In the genomic region with DNA sequence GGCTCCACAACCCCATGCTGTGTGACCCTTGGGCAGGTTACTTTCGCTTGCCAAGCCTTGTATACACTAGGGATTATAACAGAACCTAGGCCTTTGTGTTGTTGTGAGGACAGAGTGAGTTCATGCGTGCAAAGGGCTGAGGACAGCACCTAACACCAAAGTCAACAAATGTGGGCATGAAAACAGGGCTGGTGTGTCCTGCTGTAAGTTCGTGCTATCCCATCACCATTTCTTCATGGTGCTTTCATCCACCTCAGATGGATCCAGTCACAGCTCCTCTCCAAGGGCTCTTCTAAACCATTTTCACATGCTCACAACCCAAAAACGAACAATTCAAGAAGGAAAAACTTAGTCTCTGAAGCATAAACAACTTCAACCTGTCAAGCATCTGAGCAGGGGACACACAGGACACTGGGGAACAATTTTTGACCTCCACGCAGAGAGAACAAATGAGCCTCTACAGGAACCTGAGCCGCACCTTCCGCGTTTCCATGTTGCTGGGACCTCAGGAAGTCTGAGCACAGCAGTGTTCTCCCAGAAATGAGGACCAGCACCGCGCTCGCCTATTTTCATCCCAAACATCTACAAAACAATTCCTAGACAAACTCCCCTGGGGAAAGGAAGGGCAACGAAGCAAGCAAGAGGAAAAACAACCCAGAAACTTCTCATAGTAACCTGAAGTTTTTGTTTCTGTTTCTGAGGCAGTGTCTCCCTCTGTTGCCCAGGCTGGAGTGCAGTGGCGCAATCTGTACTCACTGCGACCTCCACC, we compare ENCODE assay signal across 15 cellular contexts. TPM values are rescaled to one million over a fixed set of nuclear protein-coding genes. Genes with fewer than 3 reads are reported as not detected.
DNase-seq lines count a peak whose midpoint lies in the region; ATAC-seq, FAIRE-seq and TF ChIP-seq lines count a peak whose summit lies in the region.
"Had no signal": no experiment of that assay in that cellular context is flagged by ENCODE, and none has a peak within 500 bp of the region (broad histone marks: within the 10 kb centered on the region; RNA-seq: fewer than 3 reads in every experiment).

No MANE protein-coding gene starts in this region.

- peak overlapping the region; percentile 85 for H2AK9ac ChIP-seq in IMR-90 (replicated peaks; ENCODE audit: low read depth, low read length, poor library complexity)

- H3K4me2 ChIP-seq in IMR-90 (ENCODE audit: low read depth, low read length): peak overlapping the region; percentile 90

- H3K9me1 ChIP-seq in IMR-90 (ENCODE audit: insufficient read depth, low read length): peaks cover 16% of the 10 kb centered on the region

- intact Hi-C loops in IMR-90 (cut with micrococcal nuclease) (loop anchor here (1.0 kb wide), 1 partner anchor 27 kb away; no protein-coding TSS in a partner anchor), kidney (cut with DNase I) (no loop called here)
- intact Hi-C loops in activated T-helper 1 cell treated with anti-CD3 and anti-CD28 coated beads, Interleukin-12 subunit alpha, Interleukin-12 subunit beta, Interleukin-2, Interleukin-4 antibody, amounts not matched to agents 30 ng/mL and 10 ng/mL and 1 ng/mL, durations not matched to agents 14 hours and 24 hours and 36 hours (cut with micrococcal nuclease): no loop called here

- H3K4ac ChIP-seq in IMR-90 (ENCODE audit: low read depth, low read length): peak overlapping the region; percentile 88

- TF ChIP-seq RAD21 in IMR-90 (IDR thresholded peaks at IDR 0.05; ENCODE audit: low read length): peak; percentile 53

- H3K23ac ChIP-seq in IMR-90 (ENCODE audit: low read depth, low read length): peak overlapping the region; percentile 98

- CTCF ChIA-PET in IMR-90 (lab: Yijun Ruan, JAX): interaction anchor here (0.6 to 1.4 kb wide), 6 partner anchors 13 to 29 kb away, joined by 3 to 7 read pairs (median 4); no protein-coding TSS in a partner anchor

- peaks cover 3% of the 10 kb centered on the region; the same call in 1 of the 2 replicates for H3K36me3 ChIP-seq in IMR-90 (ENCODE audit: control insufficient read depth, insufficient read depth, low read length)
- H3K36me3 ChIP-seq in kidney (ENCODE audit: control insufficient read depth in 1 of 2, insufficient read depth in 2 of 2, low read length in 2 of 2): no peaks in the 10 kb centered on the region

- TF ChIP-seq CTCF in IMR-90 (conservative IDR thresholded peaks at IDR 0.05; ENCODE audit: low read depth, low read length) (peak; percentile 43), kidney (IDR thresholded peaks at IDR 0.05; ENCODE audit: borderline replicate concordance, extremely low read depth, insufficient read depth) (peak; percentile 22)

- H2BK120ac ChIP-seq in IMR-90 (ENCODE audit: low read depth, low read length): peak overlapping the region; percentile 86

- peak overlapping the region; percentile 41 for H4K5ac ChIP-seq in IMR-90 (ENCODE audit: low read depth, low read length)

- peak overlapping the region; percentile 23 to 71; a peak in 3 of 4 replicates for H4K8ac ChIP-seq in IMR-90 (ENCODE audit: low read depth in 2 of 2, low read length in 2 of 2)

- peak overlapping the region; percentile 92 for H2AK5ac ChIP-seq in IMR-90 (ENCODE audit: low read depth, low read length)

- peaks cover 29% of the 10 kb centered on the region for H3K27me3 Mint-ChIP-seq in activated T-helper 1 cell treated with anti-CD3 and anti-CD28 coated beads, Interleukin-12 subunit alpha, Interleukin-12 subunit beta, Interleukin-2, Interleukin-4 antibody, amounts not matched to agents 30 ng/mL and 10 ng/mL and 1 ng/mL, durations not matched to agents 14 hours and 24 hours and 36 hours (ENCODE audit: insufficient read depth)

- peak overlapping the region; percentile 88 for H4K91ac ChIP-seq in IMR-90 (ENCODE audit: insufficient read depth, low read depth, low read length)

- H3K4me1 ChIP-seq in IMR-90 (ENCODE audit: control insufficient read depth, insufficient read depth, low read length) (peaks cover 30% of the 10 kb centered on the region), kidney (ENCODE audit: control insufficient read depth in 1 of 2, insufficient read depth in 1 of 2, low read depth in 1 of 2, low read length in 2 of 2) (peaks cover 10 to 14% of the 10 kb centered on the region in 2 donors)

- no peaks in the 10 kb centered on the region for H3K9me3 Mint-ChIP-seq in activated T-helper 1 cell treated with anti-CD3 and anti-CD28 coated beads, Interleukin-12 subunit alpha, Interleukin-12 subunit beta, Interleukin-2, Interleukin-4 antibody, amounts not matched to agents 30 ng/mL and 10 ng/mL and 1 ng/mL, durations not matched to agents 14 hours and 24 hours and 36 hours
- H3K9me3 Mint-ChIP-seq: activated B cell treated with CpG ODN at 0.5 μM for 24 hours had no signal

- 100% methylated on average over 4 of the region's 14 CpGs; no CpG with 5 or more reads in 1 of the 2 experiments for WGBS in IMR-90 (ENCODE audit: extremely low coverage in 2 of 2, insufficient read length in 1 of 2), 2 experiments

- H3K27me3 ChIP-seq in IMR-90 (ENCODE audit: control insufficient read depth, insufficient read depth, low read length): no peaks in the 10 kb centered on the region

- peak overlapping the region; percentile 87 for H2BK5ac ChIP-seq in IMR-90 (ENCODE audit: low read depth, low read length, poor library complexity, severe bottlenecking)

- peaks cover 12 to 43% of the 10 kb centered on the region in 2 experiments for H3K79me1 ChIP-seq in IMR-90 (ENCODE audit: low read depth in 1 of 2, low read length in 2 of 2)

- peak overlapping the region; percentile 3; the same call in 1 of the 2 replicates for H3K4me3 ChIP-seq in IMR-90 (ENCODE audit: insufficient read depth, low read depth, low read length)
- peak overlapping the region in 1 of 2 donors; percentile 0 for H3K4me3 ChIP-seq in kidney (ENCODE audit: low read length in 2 of 2)

- H3K27ac Mint-ChIP-seq in activated T-helper 1 cell treated with anti-CD3 and anti-CD28 coated beads, Interleukin-12 subunit alpha, Interleukin-12 subunit beta, Interleukin-2, Interleukin-4 antibody, amounts not matched to agents 30 ng/mL and 10 ng/mL and 1 ng/mL, durations not matched to agents 14 hours and 24 hours and 36 hours: no peak overlapping the region
- H3K27ac Mint-ChIP-seq: activated B cell treated with CpG ODN at 0.5 μM for 24 hours had no signal

- peak overlapping the region; percentile 29; the same call in 1 of the 2 replicates for H3K56ac ChIP-seq in IMR-90 (ENCODE audit: extremely low read depth, insufficient read depth, low read length)

- H4K20me1 ChIP-seq in IMR-90 (ENCODE audit: insufficient read depth, low read length): peaks cover 16% of the 10 kb centered on the region

- H3K4me1 Mint-ChIP-seq in activated T-helper 1 cell treated with anti-CD3 and anti-CD28 coated beads, Interleukin-12 subunit alpha, Interleukin-12 subunit beta, Interleukin-2, Interleukin-4 antibody, amounts not matched to agents 30 ng/mL and 10 ng/mL and 1 ng/mL, durations not matched to agents 14 hours and 24 hours and 36 hours (ENCODE audit: low read depth): peaks cover 35% of the 10 kb centered on the region

- BruUV-seq in IMR-90 (replicated peaks; lab: Mats Ljungman, UMichigan): no TSS peak

- dilution Hi-C loops in IMR-90 (cut with HindIII; ENCODE audit: low sequenced_read_pairs, unreplicated experiment): no loop called here

- no peak for TF ChIP-seq POLR2A in IMR-90 (IDR thresholded peaks at IDR 0.05; ENCODE audit: low read depth, low read length)

- peak overlapping the region; percentile 91 for H3K14ac ChIP-seq in IMR-90 (replicated peaks; ENCODE audit: low read depth, low read length)

- POLR2A ChIA-PET in IMR-90 (lab: Charles Lee; ENCODE audit: unreplicated experiment): no interaction called here

- in situ Hi-C loops in IMR-90 (cut with MboI; ENCODE audit: low sequenced_read_pairs): no loop called here

- H2AFZ ChIP-seq in IMR-90 (replicated peaks; ENCODE audit: low read length, poor library complexity): peak overlapping the region; percentile 52

- H3K9ac ChIP-seq in IMR-90 (ENCODE audit: low read depth, low read length): peak overlapping the region; percentile 52
- H3K9ac ChIP-seq in kidney (ENCODE audit: low read length in 2 of 2): no peak overlapping the region

- no peaks in the 10 kb centered on the region for H3K36me3 Mint-ChIP-seq in activated T-helper 1 cell treated with anti-CD3 and anti-CD28 coated beads, Interleukin-12 subunit alpha, Interleukin-12 subunit beta, Interleukin-2, Interleukin-4 antibody, amounts not matched to agents 30 ng/mL and 10 ng/mL and 1 ng/mL, durations not matched to agents 14 hours and 24 hours and 36 hours (ENCODE audit: low read depth)

- FAIRE-seq in kidney (lab: Jason Lieb, UNC): no peak
- FAIRE-seq: RCC 7860 had no signal

- H2BK20ac ChIP-seq in IMR-90 (ENCODE audit: low read depth, low read length): peak overlapping the region; percentile 86

- H3K4me3 Mint-ChIP-seq in activated T-helper 1 cell treated with anti-CD3 and anti-CD28 coated beads, Interleukin-12 subunit alpha, Interleukin-12 subunit beta, Interleukin-2, Interleukin-4 antibody, amounts not matched to agents 30 ng/mL and 10 ng/mL and 1 ng/mL, durations not matched to agents 14 hours and 24 hours and 36 hours: peak overlapping the region; percentile 43

- peak; percentile 30 to 34 for DNase-seq in AML-193 (lab: John Stamatoyannopoulos, UW)
- no peak for DNase-seq in IMR-90
- no peak for DNase-seq in activated T-helper 1 cell treated with anti-CD3 and anti-CD28 coated beads, Interleukin-12 subunit alpha, Interleukin-12 subunit beta, Interleukin-2, Interleukin-4 antibody, amounts not matched to agents 30 ng/mL and 10 ng/mL and 1 ng/mL, durations not matched to agents 14 hours and 24 hours and 36 hours (ENCODE audit: low spot score)
- no peak for DNase-seq in kidney
- no peak for DNase-seq in activated CD4-positive, CD25-positive, alpha-beta regulatory T cell (lab: John Stamatoyannopoulos, UW)
- no peak for DNase-seq in AG08395 (ENCODE audit: low spot score)
- DNase-seq: activated B cell treated with CpG ODN at 0.5 μM for 24 hours; activated gamma-delta T cell treated with Interleukin-2 at 50 U/mL for 16 hours; effector CD4-positive, alpha-beta T cell; occipital lobe; stimulated activated CD4-positive, alpha-beta T cell treated with anti-CD3 and anti-CD28 coated beads, Interleukin-2, amount 100 ng/mL, for 48 hours; substantia nigra had no signal

- peak overlapping the region; percentile 72 for H3K18ac ChIP-seq in IMR-90 (ENCODE audit: low read depth, low read length)

- H3K9me3 ChIP-seq in IMR-90 (ENCODE audit: control insufficient read depth, insufficient read depth, low read length) (no peaks in the 10 kb centered on the region), kidney (ENCODE audit: control insufficient read depth in 1 of 2, low read length in 2 of 2) (no peaks in the 10 kb centered on the region)

- H2BK15ac ChIP-seq in IMR-90 (ENCODE audit: low read depth, low read length): peak overlapping the region; percentile 95

- H3K27ac ChIP-seq in IMR-90 (ENCODE audit: insufficient read depth, low read length): peak overlapping the region; percentile 78
- peak overlapping the region in 1 of 2 donors; percentile 62 for H3K27ac ChIP-seq in kidney (ENCODE audit: low read depth in 2 of 2, low read length in 2 of 2)

- ATAC-seq in IMR-90 (ENCODE audit: low read depth): no peak
- no peak for ATAC-seq in GM19023 (IDR thresholded peaks at IDR 0.05; ENCODE audit: unreplicated experiment)
- ATAC-seq in GM21423 (IDR thresholded peaks at IDR 0.05; ENCODE audit: unreplicated experiment): no peak

RNA-seq across cellular contexts. Expression of a gene that starts 3.1 kb away (rescaled TPM):
- total RNA-seq in IMR-90 (2012; rRNA removed) (63.8 and 74.7 TPM in 2 replicates), kidney (34.0 TPM)
- polyA plus RNA-seq in IMR-90 (2012; rRNA removed) (46.5 and 48.8 TPM in 2 replicates), kidney (ENCODE audit: insufficient read depth, low read depth, low replicate concordance) (22.1 TPM)
- polyA plus RNA-seq in IMR-90 (2012; cell fraction: cytosol; rRNA removed): 17.7 and 33.4 TPM in 2 replicates
- polyA plus RNA-seq in IMR-90 (2012; cell fraction: nucleus; rRNA removed; ENCODE audit: low replicate concordance): 21.3 and 25.1 TPM in 2 replicates
- 3.5 and 5.1 TPM in 2 replicates for total RNA-seq in activated T-helper 1 cell treated with anti-CD3 and anti-CD28 coated beads, Interleukin-12 subunit alpha, Interleukin-12 subunit beta, Interleukin-2, Interleukin-4 antibody, amounts not matched to agents 30 ng/mL and 10 ng/mL and 1 ng/mL, durations not matched to agents 14 hours and 24 hours and 36 hours

RNA-seq across cellular contexts. Expression of a gene that starts 36.9 kb away (rescaled TPM):
- total RNA-seq in IMR-90 (2012; rRNA removed): not detected in 2 replicates
- polyA plus RNA-seq in IMR-90 (2012; rRNA removed): not detected in 2 replicates
- 0.02 TPM in 1 of 2 replicates, not detected in the other for polyA plus RNA-seq in IMR-90 (2012; cell fraction: cytosol; rRNA removed)
- 0.16 TPM in 1 of 2 replicates, not detected in the other for polyA plus RNA-seq in IMR-90 (2012; cell fraction: nucleus; rRNA removed; ENCODE audit: low replicate concordance)
- not detected in 2 replicates for total RNA-seq in activated T-helper 1 cell treated with anti-CD3 and anti-CD28 coated beads, Interleukin-12 subunit alpha, Interleukin-12 subunit beta, Interleukin-2, Interleukin-4 antibody, amounts not matched to agents 30 ng/mL and 10 ng/mL and 1 ng/mL, durations not matched to agents 14 hours and 24 hours and 36 hours
- total RNA-seq in kidney: 1.0 TPM
- polyA plus RNA-seq in kidney (ENCODE audit: insufficient read depth, low read depth, low replicate concordance): 3.1 TPM
- total RNA-seq: activated B cell treated with CpG ODN at 0.5 μM for 24 hours, occipital lobe had no signal

Comparison
In these comparisons a context has a peak if more than half of its experiments do, and no peak if none do; other contexts are left out.
1. DNase-seq: peak in AML-193 (2 of 2); none in IMR-90 (single experiment), activated T-helper 1 cell treated with anti-CD3 and anti-CD28 coated beads, Interleukin-12 subunit alpha, Interleukin-12 subunit beta, Interleukin-2, Interleukin-4 antibody, amounts not matched to agents 30 ng/mL and 10 ng/mL and 1 ng/mL, durations not matched to agents 14 hours and 24 hours and 36 hours (single experiment), kidney (single experiment), activated CD4-positive, CD25-positive, alpha-beta regulatory T cell (0 of 4) and AG08395 (single experiment).